Comparison of ENCODE assay signal across 10 cellular contexts in genomic region chr20:31596831-31597482, GRCh38. TPM values are rescaled to one million over a fixed set of nuclear protein-coding genes. Genes with fewer than 3 reads are reported as not detected.
DNase-seq lines count a peak whose midpoint lies in the region; ATAC-seq and TF ChIP-seq lines count a peak whose summit lies in the region.
"Had no signal": no experiment of that assay in that cellular context is flagged by ENCODE, and none has a peak within 500 bp of the region (broad histone marks: within the 10 kb centered on the region; RNA-seq: fewer than 3 reads in every experiment).

No MANE protein-coding gene starts in this region.

- H3K9me3 ChIP-seq in SK-N-MC (ENCODE audit: low read depth, low read length), result no peaks in the 10 kb centered on the region
- H3K9me3 ChIP-seq in lung (ENCODE audit: control insufficient read depth in 2 of 2, insufficient read depth in 1 of 2, low read length in 1 of 2), result no peaks in the 10 kb centered on the region
- no peaks in the 10 kb centered on the region for H3K9me3 ChIP-seq in thyroid gland

- DNase-seq in NCI-H2227 (lab: John Stamatoyannopoulos, UW; ENCODE audit: unreplicated experiment) (peak; percentile 35), NCI-H2227 treated with DMSO at 0.1 percent for 48 hours (lab: John Stamatoyannopoulos, UW) (no peak), SK-N-MC (ENCODE audit: low read depth, low spot score) (no peak), lung (ENCODE audit: low spot score) (no peak), thyroid gland (peak in 1 of 2 donors; percentile 31), sciatic nerve (ENCODE audit: low spot score) (no peak)
- DNase-seq in activated CD4-positive, alpha-beta T cell treated with anti-CD3 and anti-CD28 coated beads for 48 hours, result no peak
- DNase-seq: GDM1 had no signal

- H3K27me3 ChIP-seq in lung (ENCODE audit: control insufficient read depth, insufficient read depth) (no peaks in the 10 kb centered on the region), thyroid gland (no peaks in the 10 kb centered on the region)

- 55 to 73% methylated on average over 4 of the region's 4 CpGs for WGBS in lung, 2 donors
- 66 to 70% methylated on average over 4 of the region's 4 CpGs for WGBS in thyroid gland, 2 donors

- ATAC-seq in lung (ENCODE audit: insufficient read depth, low FRiP score) (no peak), HG02763 (IDR thresholded peaks at IDR 0.05; ENCODE audit: unreplicated experiment) (no peak), sciatic nerve (no peak)

- no peak overlapping the region for H3K4me3 ChIP-seq in SK-N-MC
- H3K4me3 ChIP-seq in lung, result no peak overlapping the region
- H3K4me3 ChIP-seq in thyroid gland (replicated peaks in 1 of 3), result no peak overlapping the region

- H3K9ac ChIP-seq in SK-N-MC (ENCODE audit: insufficient read length), result no peak overlapping the region

- H3K27ac ChIP-seq in SK-N-MC, result peak overlapping the region; percentile 54
- peak overlapping the region; percentile 83 to 84 for H3K27ac ChIP-seq in lung (ENCODE audit: low read depth in 1 of 2, low read length in 1 of 2)
- H3K27ac ChIP-seq in thyroid gland, result peak overlapping the region; percentile 82 to 95 (median 94)

- intact Hi-C loops in thyroid gland (cut with DNase I) (no loop called here), sciatic nerve (cut with DNase I) (no loop called here)

- TF ChIP-seq POLR2A in thyroid gland (IDR thresholded peaks at IDR 0.05), result no peak

- TF ChIP-seq CTCF in lung (IDR thresholded peaks at IDR 0.05; ENCODE audit: control extremely low read depth, extremely low read depth), result no peak
- no peak for TF ChIP-seq CTCF in thyroid gland (IDR thresholded peaks at IDR 0.05)

- H3K36me3 ChIP-seq in SK-N-MC (ENCODE audit: insufficient read depth, low read length) (no peaks in the 10 kb centered on the region), lung (ENCODE audit: control insufficient read depth in 2 of 2, insufficient read depth in 2 of 2, low read length in 2 of 2) (no peaks in the 10 kb centered on the region), thyroid gland (no peaks in the 10 kb centered on the region)

- H3K4me1 ChIP-seq in lung (ENCODE audit: control insufficient read depth in 2 of 2, insufficient read depth in 2 of 2, low read length in 2 of 2) (peaks cover 0 to 4% of the 10 kb centered on the region in 2 donors), thyroid gland (peaks cover 19 to 51% of the 10 kb centered on the region in 2 donors)

RNA-seq across cellular contexts. Expression of gene ID1, which starts 8.1 kb away (rescaled TPM):
- total RNA-seq in lung (100 to 1,000 TPM; 251 to 389 TPM), thyroid gland (1,000 to 10,000 TPM; 1,083 to 1,350 (median 1,205) TPM), sciatic nerve (373 TPM)
- polyA plus RNA-seq in lung, result 100 to 1,000 TPM; 299 to 824 TPM

RNA-seq across cellular contexts. Expression of gene COX4I2, which starts 40.8 kb away (rescaled TPM):
- total RNA-seq in lung (10 to 100 TPM; 14.4 to 18.8 TPM), thyroid gland (1 to 10 TPM; 1.1 to 4.8 (median 3.4) TPM), sciatic nerve (8.3 TPM)
- polyA plus RNA-seq in lung, result 10 to 100 TPM; 21.0 to 51.8 TPM
- total RNA-seq: astrocyte had no signal
